ENCODE assay signal across 14 cellular contexts in the genomic region with DNA sequence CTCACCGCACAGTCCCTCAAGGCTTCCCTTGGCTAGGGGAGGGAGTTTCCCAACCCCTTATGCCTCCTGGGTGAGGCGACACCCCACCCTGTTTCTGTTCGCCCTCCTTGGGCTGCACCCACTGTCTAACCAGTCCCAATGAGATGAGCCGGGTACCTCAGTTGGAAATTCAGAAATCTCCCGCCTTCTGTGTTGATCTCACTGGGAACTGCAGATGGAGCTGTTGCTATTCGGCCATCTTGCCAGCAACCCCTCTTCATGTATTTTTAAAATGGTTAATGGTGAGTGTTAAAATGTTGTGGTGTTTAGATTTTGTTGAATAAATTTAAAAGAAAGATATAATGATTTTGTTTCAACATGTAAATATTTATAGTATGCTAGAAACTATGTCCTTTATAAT. TPM values are rescaled to one million over a fixed set of nuclear protein-coding genes. Genes with fewer than 3 reads are reported as not detected.
DNase-seq lines count a peak whose midpoint lies in the region; ATAC-seq, FAIRE-seq and TF ChIP-seq lines count a peak whose summit lies in the region.
"Had no signal": no experiment of that assay in that cellular context is flagged by ENCODE, and none has a peak within 500 bp of the region (broad histone marks: within the 10 kb centered on the region; RNA-seq: fewer than 3 reads in every experiment).

No MANE protein-coding gene starts in this region.

- ATAC-seq in SK-N-SH treated with all-trans-retinoic acid at 6 μM for 48 hours (peak; percentile 54; the same call in 1 of the 3 replicates), left lung (no peak)
- ATAC-seq in naive thymus-derived CD8-positive, alpha-beta T cell = no peak

- no peak overlapping the region for H3K27ac Mint-ChIP-seq in naive thymus-derived CD8-positive, alpha-beta T cell
- H3K27ac Mint-ChIP-seq: activated naive CD4-positive, alpha-beta T cell treated with anti-CD3 and anti-CD28 coated beads, Interleukin-2, amount 50 U/mL, for 24 hours; CD8-positive, alpha-beta memory T cell had no signal

- H3K4me3 Mint-ChIP-seq in naive thymus-derived CD8-positive, alpha-beta T cell = no peak overlapping the region
- H3K4me3 Mint-ChIP-seq: activated naive CD4-positive, alpha-beta T cell treated with anti-CD3 and anti-CD28 coated beads, Interleukin-2, amount 50 U/mL, for 24 hours; CD8-positive, alpha-beta memory T cell had no signal

- no peaks in the 10 kb centered on the region for H3K9me3 ChIP-seq in GM23248 (ENCODE audit: low read depth)
- H3K9me3 ChIP-seq in tibial nerve = peaks cover 0 to 9% (median 0%) of the 10 kb centered on the region in 4 donors
- peaks cover 0 to 13% of the 10 kb centered on the region in 2 donors for H3K9me3 ChIP-seq in left lung
- H3K9me3 ChIP-seq: thyroid gland had no signal

- H3K27me3 Mint-ChIP-seq in naive thymus-derived CD8-positive, alpha-beta T cell = no peaks in the 10 kb centered on the region
- H3K27me3 Mint-ChIP-seq: activated naive CD4-positive, alpha-beta T cell treated with anti-CD3 and anti-CD28 coated beads, Interleukin-2, amount 50 U/mL, for 24 hours; CD8-positive, alpha-beta memory T cell had no signal

- 87 to 92% methylated on average over 6 of the region's 6 CpGs for WGBS in GM23248 (ENCODE audit: low coverage in 1 of 2, low lambda C conversion rate in 2 of 2, missing lambda C conversion rate in 2 of 2), 2 experiments
- WGBS in tibial nerve, 2 donors = 79 to 81% methylated on average over 6 of the region's 6 CpGs

- POLR2A ChIA-PET in naive thymus-derived CD8-positive, alpha-beta T cell (lab: Charles Lee) = no interaction called here

- peak; percentile 87 for FAIRE-seq in A204.1 (lab: Jason Lieb, UNC)
- FAIRE-seq: H54 had no signal

- H3K9me2 ChIP-seq in GM23248 (ENCODE audit: insufficient read depth) = no peaks in the 10 kb centered on the region

- in situ Hi-C loops in GM23248 (cut with MboI) = no loop called here

- H3K4me2 ChIP-seq in GM23248 (ENCODE audit: unreplicated experiment) = no peak overlapping the region

- H2AFZ ChIP-seq in GM23248 = no peak overlapping the region

- H3K27me3 ChIP-seq in GM23248 (replicated peaks; ENCODE audit: insufficient read depth) = no peaks in the 10 kb centered on the region
- no peaks in the 10 kb centered on the region for H3K27me3 ChIP-seq in tibial nerve
- no peaks in the 10 kb centered on the region for H3K27me3 ChIP-seq in left lung
- H3K27me3 ChIP-seq: thyroid gland had no signal

- no peak for TF ChIP-seq EP300 in tibial nerve (IDR thresholded peaks at IDR 0.05)

- no peak for TF ChIP-seq POLR2A in tibial nerve (IDR thresholded peaks at IDR 0.05)

- peaks cover 18 to 25% (median 19%) of the 10 kb centered on the region in 3 donors for H3K36me3 Mint-ChIP-seq in naive thymus-derived CD8-positive, alpha-beta T cell

- DNase-seq in GM23248 (peak; percentile 5), fibroblast of mammary gland (ENCODE audit: low read depth) (peak; percentile 22), tibial nerve (ENCODE audit: low spot score in 2 of 2) (no peak), left lung (no peak), T-helper 1 cell (no peak)
- DNase-seq in naive thymus-derived CD8-positive, alpha-beta T cell = no peak
- DNase-seq: CD8-positive, alpha-beta memory T cell; NCI-H510A treated with DMSO at 0.1 percent for 48 hours; stimulated activated CD4-positive, alpha-beta T cell treated with anti-CD3 and anti-CD28 coated beads, Interleukin-4, amount 100 ng/mL, for 1 hour; thyroid gland had no signal

- H3K4me3 ChIP-seq in GM23248 (no peak overlapping the region), fibroblast of mammary gland (ENCODE audit: control insufficient read depth, low read depth, low read length) (no peak overlapping the region), tibial nerve (no peak overlapping the region), left lung (no peak overlapping the region)
- H3K4me3 ChIP-seq: thyroid gland had no signal

- H3K27ac ChIP-seq in GM23248 (no peak overlapping the region), tibial nerve (no peak overlapping the region), left lung (no peak overlapping the region)
- H3K27ac ChIP-seq: thyroid gland had no signal

- intact Hi-C loops in left lung (cut with DNase I) = no loop called here

- no peaks in the 10 kb centered on the region for H3K79me2 ChIP-seq in GM23248 (ENCODE audit: insufficient read depth)

- no peak overlapping the region for H3K9ac ChIP-seq in GM23248

- H3F3A ChIP-seq in GM23248 (ENCODE audit: insufficient read depth) = no peaks in the 10 kb centered on the region

- peaks cover 25 to 47% (median 42%) of the 10 kb centered on the region in 4 donors for H3K4me1 Mint-ChIP-seq in naive thymus-derived CD8-positive, alpha-beta T cell

- no peaks in the 10 kb centered on the region for H4K20me1 ChIP-seq in GM23248 (ENCODE audit: insufficient read depth)

- TF ChIP-seq CTCF in fibroblast of mammary gland (conservative IDR thresholded peaks at IDR 0.05; ENCODE audit: control insufficient read depth, insufficient read depth, low read depth, low read length) = peak; percentile 39
- peak in 2 of 5 experiments; percentile 19 to 22 for TF ChIP-seq CTCF in tibial nerve (IDR thresholded peaks at IDR 0.05)
- no peak for TF ChIP-seq CTCF in left lung (IDR thresholded peaks at IDR 0.05)

- no peaks in the 10 kb centered on the region for H3K4me1 ChIP-seq in GM23248 (ENCODE audit: insufficient read depth)
- H3K4me1 ChIP-seq in tibial nerve = peaks cover 0 to 3% (median 0%) of the 10 kb centered on the region in 4 donors
- H3K4me1 ChIP-seq in left lung = no peaks in the 10 kb centered on the region

- H3K36me3 ChIP-seq in GM23248 (ENCODE audit: low read depth) (no peaks in the 10 kb centered on the region), tibial nerve (no peaks in the 10 kb centered on the region), left lung (no peaks in the 10 kb centered on the region)
- H3K36me3 ChIP-seq: thyroid gland had no signal

- peaks cover 0 to 25% (median 17%) of the 10 kb centered on the region in 9 donors for H3K9me3 Mint-ChIP-seq in naive thymus-derived CD8-positive, alpha-beta T cell

TF ChIP-seq in SK-N-SH treated with all-trans-retinoic acid at 6 μM for 48 hours, 23 proteins besides CTCF, POLR2A, EP300 and RAD21 (continues in another document):
- TF ChIP-seq OSR1 (CRISPR knock-in tag; IDR thresholded peaks at IDR 0.05) (no peak), BACH2 (CRISPR knock-in tag; IDR thresholded peaks at IDR 0.05; ENCODE audit: borderline replicate concordance) (no peak), ZNF565 (CRISPR knock-in tag; conservative IDR thresholded peaks at IDR 0.05; ENCODE audit: low read depth) (no peak), ZFP3 (CRISPR knock-in tag; IDR thresholded peaks at IDR 0.05) (no peak), TCF4 (CRISPR knock-in tag; IDR thresholded peaks at IDR 0.05; ENCODE audit: borderline replicate concordance) (no peak), CSDC2 (CRISPR knock-in tag; IDR thresholded peaks at IDR 0.05) (no peak), ZNF8 (CRISPR knock-in tag; IDR thresholded peaks at IDR 0.05) (no peak), ESRRG (CRISPR knock-in tag; IDR thresholded peaks at IDR 0.05) (no peak), PPARA (CRISPR knock-in tag; IDR thresholded peaks at IDR 0.05; ENCODE audit: borderline replicate concordance) (no peak)
- TF ChIP-seq, protein P1, sequence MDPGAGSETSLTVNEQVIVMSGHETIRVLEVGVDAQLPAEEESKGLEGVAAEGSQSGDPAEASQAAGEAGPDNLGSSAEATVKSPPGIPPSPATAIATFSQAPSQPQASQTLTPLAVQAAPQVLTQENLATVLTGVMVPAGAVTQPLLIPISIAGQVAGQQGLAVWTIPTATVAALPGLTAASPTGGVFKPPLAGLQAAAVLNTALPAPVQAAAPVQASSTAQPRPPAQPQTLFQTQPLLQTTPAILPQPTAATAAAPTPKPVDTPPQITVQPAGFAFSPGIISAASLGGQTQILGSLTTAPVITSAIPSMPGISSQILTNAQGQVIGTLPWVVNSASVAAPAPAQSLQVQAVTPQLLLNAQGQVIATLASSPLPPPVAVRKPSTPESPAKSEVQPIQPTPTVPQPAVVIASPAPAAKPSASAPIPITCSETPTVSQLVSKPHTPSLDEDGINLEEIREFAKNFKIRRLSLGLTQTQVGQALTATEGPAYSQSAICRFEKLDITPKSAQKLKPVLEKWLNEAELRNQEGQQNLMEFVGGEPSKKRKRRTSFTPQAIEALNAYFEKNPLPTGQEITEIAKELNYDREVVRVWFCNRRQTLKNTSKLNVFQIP (CRISPR knock-in tag; IDR thresholded peaks at IDR 0.05; ENCODE audit: borderline replicate concordance, low read depth) = no peak
- TF ChIP-seq, protein P2, sequence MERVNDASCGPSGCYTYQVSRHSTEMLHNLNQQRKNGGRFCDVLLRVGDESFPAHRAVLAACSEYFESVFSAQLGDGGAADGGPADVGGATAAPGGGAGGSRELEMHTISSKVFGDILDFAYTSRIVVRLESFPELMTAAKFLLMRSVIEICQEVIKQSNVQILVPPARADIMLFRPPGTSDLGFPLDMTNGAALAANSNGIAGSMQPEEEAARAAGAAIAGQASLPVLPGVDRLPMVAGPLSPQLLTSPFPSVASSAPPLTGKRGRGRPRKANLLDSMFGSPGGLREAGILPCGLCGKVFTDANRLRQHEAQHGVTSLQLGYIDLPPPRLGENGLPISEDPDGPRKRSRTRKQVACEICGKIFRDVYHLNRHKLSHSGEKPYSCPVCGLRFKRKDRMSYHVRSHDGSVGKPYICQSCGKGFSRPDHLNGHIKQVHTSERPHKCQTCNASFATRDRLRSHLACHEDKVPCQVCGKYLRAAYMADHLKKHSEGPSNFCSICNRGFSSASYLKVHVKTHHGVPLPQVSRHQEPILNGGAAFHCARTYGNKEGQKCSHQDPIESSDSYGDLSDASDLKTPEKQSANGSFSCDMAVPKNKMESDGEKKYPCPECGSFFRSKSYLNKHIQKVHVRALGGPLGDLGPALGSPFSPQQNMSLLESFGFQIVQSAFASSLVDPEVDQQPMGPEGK (CRISPR knock-in tag; IDR thresholded peaks at IDR 0.05; ENCODE audit: borderline replicate concordance) = no peak

RNA-seq across cellular contexts. Expression of a gene that starts 22.0 kb away (rescaled TPM):
- 11.8 and 15.6 TPM in 2 replicates for total RNA-seq in GM23248 (2014; rRNA removed; shearing (Covaris generic))
- polyA plus RNA-seq in GM23248 (2016; fragmentation: Nextera tagmentation; extraction: Ambion mirVana) = 18.6 and 18.7 TPM in 2 replicates
- total RNA-seq in tibial nerve (10 to 100 TPM in 2 of 4 donors, 1 to 10 TPM in 2; 6.0 to 14.9 (median 10.2) TPM), left lung (10 to 100 TPM; 17.8 to 20.2 TPM)
- 10 to 100 TPM; 18.4 to 20.1 TPM for total RNA-seq in naive thymus-derived CD8-positive, alpha-beta T cell
- polyA plus RNA-seq in naive thymus-derived CD8-positive, alpha-beta T cell = 10 to 100 TPM; 25.9 to 35.5 (median 27.4) TPM

RNA-seq across cellular contexts. Expression of a gene that starts 55.9 kb away (rescaled TPM):
- 5.8 and 16.3 TPM in 2 replicates for total RNA-seq in GM23248 (2014; rRNA removed; shearing (Covaris generic))
- 71.8 and 78.7 TPM in 2 replicates for polyA plus RNA-seq in GM23248 (2016; fragmentation: Nextera tagmentation; extraction: Ambion mirVana)
- total RNA-seq in tibial nerve (10 to 100 TPM; 14.4 to 21.9 (median 19.2) TPM), left lung (10 to 100 TPM; 28.5 to 32.3 TPM)
- total RNA-seq in naive thymus-derived CD8-positive, alpha-beta T cell = 10 to 100 TPM; 29.7 to 35.9 TPM
- 10 to 100 TPM; 78.6 to 97.5 (median 89.5) TPM for polyA plus RNA-seq in naive thymus-derived CD8-positive, alpha-beta T cell

Comparison
In these comparisons a context has a peak if more than half of its experiments do, and no peak if none do; other contexts are left out.
1. DNase-seq: peak in GM23248 (single experiment) and fibroblast of mammary gland (single experiment); none in tibial nerve (0 of 2), left lung (0 of 2), T-helper 1 cell (0 of 5) and naive thymus-derived CD8-positive, alpha-beta T cell (0 of 10).